In genomic region chr5:36881304-36881703, GRCh38 we compare ENCODE assay signal across 18 cellular contexts. TPM values are rescaled to one million over a fixed set of nuclear protein-coding genes. Genes with fewer than 3 reads are reported as not detected.
A peak's percentile ranks its signal among the peaks of the same experiment; 100 is the strongest.
DNase-seq lines count a peak whose midpoint lies in the region; ATAC-seq and TF ChIP-seq lines count a peak whose summit lies in the region.
"Had no signal": no experiment of that assay in that cellular context is flagged by ENCODE, and none has a peak within 500 bp of the region (broad histone marks: within the 10 kb centered on the region; RNA-seq: fewer than 3 reads in every experiment).

No MANE protein-coding gene starts in this region.

- TF ChIP-seq CTCF in DOHH2 (IDR thresholded peaks at IDR 0.05; ENCODE audit: low read depth, low read length, poor library complexity, severe bottlenecking) (no peak), SU-DHL-6 (IDR thresholded peaks at IDR 0.05; ENCODE audit: insufficient read depth, low read length, poor library complexity, severe bottlenecking) (no peak), coronary artery (IDR thresholded peaks at IDR 0.05) (no peak), heart right ventricle (IDR thresholded peaks at IDR 0.05) (no peak)

- H3K4me1 Mint-ChIP-seq in naive thymus-derived CD8-positive, alpha-beta T cell, result peaks cover 26 to 72% (median 55%) of the 10 kb centered on the region in 4 donors

- peak overlapping the region in 9 of 10 donors; percentile 8 to 70 (median 55) for H3K4me3 Mint-ChIP-seq in naive thymus-derived CD8-positive, alpha-beta T cell
- H3K4me3 Mint-ChIP-seq: WTC11 had no signal

- peaks cover 5% of the 10 kb centered on the region; the same call in 1 of the 2 replicates for H3F3A ChIP-seq in DOHH2 (ENCODE audit: control insufficient read depth, insufficient read depth)
- H3F3A ChIP-seq in SU-DHL-6 (ENCODE audit: insufficient read depth), result no peaks in the 10 kb centered on the region; the same call in 1 of the 2 replicates

- no peak overlapping the region for H2AFZ ChIP-seq in SU-DHL-6 (ENCODE audit: low read depth, low read length, severe bottlenecking)

- peaks cover 0 to 10% (median 9%) of the 10 kb centered on the region in 3 donors for H3K36me3 Mint-ChIP-seq in naive thymus-derived CD8-positive, alpha-beta T cell

- H4K20me1 ChIP-seq in BLaER1 treated with 17β-estradiol and CSF1 and Interleukin-3, amounts not matched to agents 10 nM and 100 nM, result peaks cover 69 to 92% (median 87%) of the 10 kb centered on the region in 11 experiments
- H4K20me1 ChIP-seq in DOHH2 (ENCODE audit: control insufficient read depth, insufficient read depth, low read depth, low read length), result peaks cover 43% of the 10 kb centered on the region
- H4K20me1 ChIP-seq in SU-DHL-6 (ENCODE audit: low read depth, low read length), result peaks cover 64% of the 10 kb centered on the region

- peak overlapping the region in 1 of 11 experiments; percentile 63; a peak in 2 of 22 replicates for H3K9ac ChIP-seq in BLaER1 treated with 17β-estradiol and CSF1 and Interleukin-3, amounts not matched to agents 10 nM and 100 nM
- H3K9ac ChIP-seq in SU-DHL-6 (ENCODE audit: low read length), result no peak overlapping the region

- no peaks in the 10 kb centered on the region for H3K27me3 Mint-ChIP-seq in naive thymus-derived CD8-positive, alpha-beta T cell

- H3K36me3 ChIP-seq in BLaER1 treated with 17β-estradiol and CSF1 and Interleukin-3, amounts not matched to agents 10 nM and 100 nM, result peaks cover 14 to 25% (median 15%) of the 10 kb centered on the region in 11 experiments
- H3K36me3 ChIP-seq in DOHH2 (ENCODE audit: control insufficient read depth, low read length), result peaks cover 33% of the 10 kb centered on the region
- 0 out of 2 replicates have a peak, but pooled peaks cover 3% of the 10 kb centered on the region for H3K36me3 ChIP-seq in SU-DHL-6 (ENCODE audit: low read length)
- peaks cover 0 to 10% (median 0%) of the 10 kb centered on the region in 9 donors for H3K36me3 ChIP-seq in heart right ventricle
- H3K36me3 ChIP-seq: colonic mucosa, thoracic aorta had no signal

- H3K4me3 ChIP-seq in BLaER1 treated with 17β-estradiol and CSF1 and Interleukin-3, amounts not matched to agents 10 nM and 100 nM, result no peak overlapping the region; a peak in 1 of 20 replicates
- H3K4me3 ChIP-seq in DOHH2 (ENCODE audit: low read length) (no peak overlapping the region), SU-DHL-6 (ENCODE audit: insufficient read depth, low read length, poor library complexity, severe bottlenecking) (no peak overlapping the region), coronary artery (no peak overlapping the region), heart right ventricle (no peak overlapping the region)
- H3K4me3 ChIP-seq: colonic mucosa, skin epidermis, thoracic aorta had no signal

- H3K4me1 ChIP-seq in BLaER1 treated with 17β-estradiol and CSF1 and Interleukin-3, amounts not matched to agents 10 nM and 100 nM, result peaks cover 6 to 56% (median 26%) of the 10 kb centered on the region in 10 experiments; a peak in 18 of 20 replicates
- H3K4me1 ChIP-seq in DOHH2 (ENCODE audit: control insufficient read depth, low read length), result peaks cover 39% of the 10 kb centered on the region
- peaks cover 0 to 83% (median 57%) of the 10 kb centered on the region in 9 donors for H3K4me1 ChIP-seq in heart right ventricle

- no peak for DNase-seq in naive thymus-derived CD8-positive, alpha-beta T cell
- DNase-seq in coronary artery (ENCODE audit: low spot score) (no peak), heart right ventricle (no peak), caudate nucleus (lab: John Stamatoyannopoulos, UW) (no peak)
- DNase-seq: activated gamma-delta T cell treated with Interleukin-2 at 50 U/mL for 16 hours, colonic mucosa, foreskin melanocyte, left colon, NCI-H146, NCI-H2227 treated with DMSO at 0.1 percent for 48 hours, T-helper 1 cell had no signal

- no peaks in the 10 kb centered on the region for H3K9me3 Mint-ChIP-seq in naive thymus-derived CD8-positive, alpha-beta T cell

- H3K27me3 ChIP-seq in BLaER1 treated with 17β-estradiol and CSF1 and Interleukin-3, amounts not matched to agents 10 nM and 100 nM, result no peaks in the 10 kb centered on the region
- H3K27me3 ChIP-seq in DOHH2 (ENCODE audit: control insufficient read depth, low read length), result no peaks in the 10 kb centered on the region
- H3K27me3 ChIP-seq in SU-DHL-6 (ENCODE audit: low read length), result no peaks in the 10 kb centered on the region
- H3K27me3 ChIP-seq in heart right ventricle, result no peaks in the 10 kb centered on the region
- H3K27me3 ChIP-seq: colonic mucosa had no signal

- peak overlapping the region in 9 of 11 experiments; percentile 6 to 98 (median 89); a peak in 12 of 22 replicates for H3K4me2 ChIP-seq in BLaER1 treated with 17β-estradiol and CSF1 and Interleukin-3, amounts not matched to agents 10 nM and 100 nM
- 0 out of 2 replicates have a peak overlapping the region, but pooled peaks have one; percentile 18 for H3K4me2 ChIP-seq in DOHH2 (ENCODE audit: low read length)
- H3K4me2 ChIP-seq in SU-DHL-6 (ENCODE audit: low read depth, low read length, poor library complexity, severe bottlenecking), result peak overlapping the region; percentile 78

- intact Hi-C loops in heart right ventricle (cut with DNase I), result no loop called here

- POLR2A ChIA-PET in naive thymus-derived CD8-positive, alpha-beta T cell (lab: Charles Lee), result no interaction called here

- H3K79me2 ChIP-seq in DOHH2 (ENCODE audit: control insufficient read depth, low read length) (peaks cover 97% of the 10 kb centered on the region), SU-DHL-6 (ENCODE audit: insufficient read depth, low read length) (peaks cover 95% of the 10 kb centered on the region)

- no peak overlapping the region for H3K27ac ChIP-seq in BLaER1 treated with 17β-estradiol and CSF1 and Interleukin-3, amounts not matched to agents 10 nM and 100 nM
- H3K27ac ChIP-seq in DOHH2 (ENCODE audit: low read depth, low read length), result no peak overlapping the region
- H3K27ac ChIP-seq in SU-DHL-6 (ENCODE audit: low read depth, low read length), result no peak overlapping the region
- H3K27ac ChIP-seq in coronary artery, result no peak overlapping the region
- peak overlapping the region in 1 of 10 donors; percentile 25 for H3K27ac ChIP-seq in heart right ventricle
- no peak overlapping the region for H3K27ac ChIP-seq in caudate nucleus (ENCODE audit: low read depth, low read length)
- H3K27ac ChIP-seq: colonic mucosa, thoracic aorta had no signal

- H3K9me2 ChIP-seq in DOHH2 (replicated peaks; ENCODE audit: control insufficient read depth, low read length), result no peaks in the 10 kb centered on the region
- H3K9me2 ChIP-seq in SU-DHL-6 (replicated peaks; ENCODE audit: insufficient read depth, low read length), result no peaks in the 10 kb centered on the region

- H3K9me3 ChIP-seq in BLaER1 treated with 17β-estradiol and CSF1 and Interleukin-3, amounts not matched to agents 10 nM and 100 nM (replicated peaks in 1 of 11), result peaks cover 10 to 15% (median 14%) of the 10 kb centered on the region in 11 experiments; a peak in 17 of 22 replicates
- no peaks in the 10 kb centered on the region for H3K9me3 ChIP-seq in DOHH2 (ENCODE audit: control insufficient read depth, insufficient read depth, low read length)
- H3K9me3 ChIP-seq in SU-DHL-6 (ENCODE audit: insufficient read depth, low read length), result no peaks in the 10 kb centered on the region
- no peaks in the 10 kb centered on the region for H3K9me3 ChIP-seq in heart right ventricle
- H3K9me3 ChIP-seq: colonic mucosa, thoracic aorta had no signal

- H3K27ac Mint-ChIP-seq in naive thymus-derived CD8-positive, alpha-beta T cell, result peak overlapping the region in 2 of 10 donors; percentile 7 to 53

- no peak for ATAC-seq in naive thymus-derived CD8-positive, alpha-beta T cell
- ATAC-seq in heart right ventricle, result no peak
- ATAC-seq: HCT116, left colon, WTC11 had no signal

RNA-seq across cellular contexts. Expression of gene NIPBL, which starts 4.7 kb away (rescaled TPM):
- 100 to 1,000 TPM; 120 to 127 TPM for total RNA-seq in naive thymus-derived CD8-positive, alpha-beta T cell
- 10 to 100 TPM; 13.8 to 36.4 (median 24.3) TPM for polyA plus RNA-seq in naive thymus-derived CD8-positive, alpha-beta T cell
- 10 to 100 TPM; 29.5 to 52.3 (median 44.8) TPM for total RNA-seq in heart right ventricle
- polyA plus RNA-seq in heart right ventricle, result 10 to 100 TPM in 1 of 2 donors, 1 to 10 TPM in 1; 9.9 to 20.1 TPM

Comparison
In these comparisons a context has a peak if more than half of its experiments do, and no peak if none do; other contexts are left out.
1. H3K4me2 ChIP-seq: peak in every context shown above with its lines; median percentile 89 in BLaER1 treated with 17β-estradiol and CSF1 and Interleukin-3, amounts not matched to agents 10 nM and 100 nM; 78 in SU-DHL-6; 18 in DOHH2.